ENCODE assay signal across 8 cellular contexts in the genomic region with DNA sequence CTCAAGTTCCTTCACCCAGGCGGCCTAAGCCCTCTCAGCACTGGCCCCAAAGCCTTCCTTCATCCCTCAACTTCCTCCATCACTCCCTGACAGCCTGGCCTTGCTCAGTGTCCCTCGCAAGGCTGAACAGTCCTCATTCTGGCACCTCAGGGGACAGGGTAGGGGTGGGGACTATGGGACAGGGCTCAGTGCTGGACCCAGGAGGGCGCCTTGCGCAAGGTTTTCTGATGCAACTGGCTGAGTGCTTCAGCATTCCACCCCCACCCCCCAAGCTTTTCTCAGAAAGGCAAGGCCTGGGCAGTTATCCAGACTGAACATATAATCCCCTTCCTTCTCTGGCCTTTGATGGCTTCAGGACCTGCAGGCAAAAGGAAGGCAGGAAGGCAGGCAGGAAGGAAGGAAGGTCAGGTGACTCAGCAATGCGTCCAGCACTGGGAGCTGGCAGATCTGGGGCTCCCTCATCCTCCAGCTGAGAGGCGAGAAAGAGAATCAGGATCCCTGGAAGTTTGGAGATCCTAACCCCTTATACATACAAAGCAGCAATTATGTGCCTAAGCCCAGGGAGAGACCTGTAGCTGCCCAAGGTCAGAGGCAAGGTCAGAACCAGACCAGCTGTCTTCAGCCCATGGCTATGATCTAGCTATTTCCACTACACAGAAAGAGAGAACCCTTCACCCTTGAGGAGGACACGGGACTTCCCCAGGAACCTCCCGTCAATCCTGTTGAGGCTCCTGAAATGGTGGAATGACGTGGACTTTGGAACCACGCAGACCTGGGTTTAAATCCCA. TPM values are rescaled to one million over a fixed set of nuclear protein-coding genes. Genes with fewer than 3 reads are reported as not detected.
DNase-seq lines count a peak whose midpoint lies in the region; ATAC-seq, FAIRE-seq and TF ChIP-seq lines count a peak whose summit lies in the region.
"Had no signal": no experiment of that assay in that cellular context is flagged by ENCODE, and none has a peak within 500 bp of the region (broad histone marks: within the 10 kb centered on the region; RNA-seq: fewer than 3 reads in every experiment).

No MANE protein-coding gene starts in this region.

- TF ChIP-seq POLR2A in H54 (IDR thresholded peaks at IDR 0.05; ENCODE audit: low read depth, low read length), result no peak
- TF ChIP-seq POLR2A in vagina (IDR thresholded peaks at IDR 0.05), result no peak

- no peak for FAIRE-seq in H54 (lab: Jason Lieb, UNC)

- H3K9me3 ChIP-seq in neutrophil (no peaks in the 10 kb centered on the region), vagina (no peaks in the 10 kb centered on the region)

- H3K27ac ChIP-seq in neutrophil (peak overlapping the region; percentile 85), vagina (no peak overlapping the region)

- H3K27me3 ChIP-seq in neutrophil, result no peaks in the 10 kb centered on the region
- H3K27me3 ChIP-seq in vagina, result no peaks in the 10 kb centered on the region

- intact Hi-C loops in vagina (cut with DNase I), result no loop called here

- TF ChIP-seq CTCF in neutrophil (IDR thresholded peaks at IDR 0.05) (no peak), vagina (IDR thresholded peaks at IDR 0.05) (no peak)

- no peak for ATAC-seq in HG03442 (IDR thresholded peaks at IDR 0.05; ENCODE audit: unreplicated experiment)

- DNase-seq in H54 (ENCODE audit: insufficient read length, low spot score) (peak; percentile 73), NOMO-1 treated with DMSO at 0.1 percent for 48 hours (lab: John Stamatoyannopoulos, UW; ENCODE audit: unreplicated experiment) (peak; percentile 48), epidermal melanocyte (ENCODE audit: insufficient read length, low spot score) (peak; percentile 49), C1 segment of cervical spinal cord (lab: John Stamatoyannopoulos, UW) (no peak), vagina (ENCODE audit: extremely low spot score in 2 of 2) (no peak)
- DNase-seq: naive B cell had no signal

- H3K36me3 ChIP-seq in neutrophil (no peaks in the 10 kb centered on the region), vagina (no peaks in the 10 kb centered on the region)

- H3K4me3 ChIP-seq in neutrophil (ENCODE audit: low read depth in 1 of 2, low read length in 1 of 2) (peak overlapping the region in 1 of 2 experiments; percentile 39), vagina (no peak overlapping the region)

- peaks cover 42 to 64% of the 10 kb centered on the region in 2 experiments for H3K4me1 ChIP-seq in neutrophil (ENCODE audit: control insufficient read depth in 1 of 2, insufficient read depth in 1 of 2, low read depth in 1 of 2, low read length in 1 of 2)
- peaks cover 18% of the 10 kb centered on the region for H3K4me1 ChIP-seq in vagina

RNA-seq across cellular contexts. Expression of a gene that starts 8.6 kb away (rescaled TPM):
- total RNA-seq in vagina, result 15.7 TPM

RNA-seq across cellular contexts. Expression of a gene that starts 25.0 kb away (rescaled TPM):
- 21.6 TPM for total RNA-seq in vagina

RNA-seq across cellular contexts. Expression of a gene that starts 36.1 kb away (rescaled TPM):
- total RNA-seq in vagina, result 67.0 TPM

RNA-seq across cellular contexts. Expression of a gene that starts 46.6 kb away (rescaled TPM):
- 4.4 TPM for total RNA-seq in vagina

Comparison
In these comparisons a context has a peak if more than half of its experiments do, and no peak if none do; other contexts are left out.
1. DNase-seq: peak in H54 (single experiment), NOMO-1 treated with DMSO at 0.1 percent for 48 hours (single experiment) and epidermal melanocyte (single experiment); none in C1 segment of cervical spinal cord (0 of 14) and vagina (0 of 2).